1 cellular context compared by ENCODE assay signal in genomic region chr17:57860414-57860999, GRCh38.
TF ChIP-seq lines count a peak whose summit lies in the region.

No MANE protein-coding gene starts in this region.

TF ChIP-seq in HEK293, 187 proteins besides CTCF, POLR2A, EP300 and RAD21 (continued from another document):
- TF ChIP-seq, protein P1, sequence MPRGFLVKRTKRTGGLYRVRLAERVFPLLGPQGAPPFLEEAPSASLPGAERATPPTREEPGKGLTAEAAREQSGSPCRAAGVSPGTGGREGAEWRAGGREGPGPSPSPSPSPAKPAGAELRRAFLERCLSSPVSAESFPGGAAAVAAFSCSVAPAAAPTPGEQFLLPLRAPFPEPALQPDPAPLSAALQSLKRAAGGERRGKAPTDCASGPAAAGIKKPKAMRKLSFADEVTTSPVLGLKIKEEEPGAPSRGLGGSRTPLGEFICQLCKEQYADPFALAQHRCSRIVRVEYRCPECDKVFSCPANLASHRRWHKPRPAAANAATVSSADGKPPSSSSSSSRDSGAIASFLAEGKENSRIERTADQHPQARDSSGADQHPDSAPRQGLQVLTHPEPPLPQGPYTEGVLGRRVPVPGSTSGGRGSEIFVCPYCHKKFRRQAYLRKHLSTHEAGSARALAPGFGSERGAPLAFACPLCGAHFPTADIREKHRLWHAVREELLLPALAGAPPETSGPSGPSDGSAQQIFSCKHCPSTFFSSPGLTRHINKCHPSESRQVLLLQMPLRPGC (tag by site-specific recombination; IDR thresholded peaks at IDR 0.05): no peak
- no peak for TF ChIP-seq ZNF600 (tag by site-specific recombination; IDR thresholded peaks at IDR 0.05)
- TF ChIP-seq KLF8 (tag by site-specific recombination; IDR thresholded peaks at IDR 0.05): no peak
- peak; percentile 53; the same call in 1 of the 2 replicates for TF ChIP-seq ZNF362 (tag by site-specific recombination; IDR thresholded peaks at IDR 0.05)
- peak; percentile 99 for TF ChIP-seq GLIS1 (tag by site-specific recombination; IDR thresholded peaks at IDR 0.05)
- no peak for TF ChIP-seq SETDB1 (IDR thresholded peaks at IDR 0.05; ENCODE audit: insufficient read length, low read length)
- TF ChIP-seq ZSCAN5A (tag by site-specific recombination; IDR thresholded peaks at IDR 0.05): no peak
- no peak for TF ChIP-seq ZNF747 (tag by site-specific recombination; IDR thresholded peaks at IDR 0.05)
- no peak for TF ChIP-seq ZNF10 (tag by site-specific recombination; IDR thresholded peaks at IDR 0.05)
- TF ChIP-seq, protein P2, sequence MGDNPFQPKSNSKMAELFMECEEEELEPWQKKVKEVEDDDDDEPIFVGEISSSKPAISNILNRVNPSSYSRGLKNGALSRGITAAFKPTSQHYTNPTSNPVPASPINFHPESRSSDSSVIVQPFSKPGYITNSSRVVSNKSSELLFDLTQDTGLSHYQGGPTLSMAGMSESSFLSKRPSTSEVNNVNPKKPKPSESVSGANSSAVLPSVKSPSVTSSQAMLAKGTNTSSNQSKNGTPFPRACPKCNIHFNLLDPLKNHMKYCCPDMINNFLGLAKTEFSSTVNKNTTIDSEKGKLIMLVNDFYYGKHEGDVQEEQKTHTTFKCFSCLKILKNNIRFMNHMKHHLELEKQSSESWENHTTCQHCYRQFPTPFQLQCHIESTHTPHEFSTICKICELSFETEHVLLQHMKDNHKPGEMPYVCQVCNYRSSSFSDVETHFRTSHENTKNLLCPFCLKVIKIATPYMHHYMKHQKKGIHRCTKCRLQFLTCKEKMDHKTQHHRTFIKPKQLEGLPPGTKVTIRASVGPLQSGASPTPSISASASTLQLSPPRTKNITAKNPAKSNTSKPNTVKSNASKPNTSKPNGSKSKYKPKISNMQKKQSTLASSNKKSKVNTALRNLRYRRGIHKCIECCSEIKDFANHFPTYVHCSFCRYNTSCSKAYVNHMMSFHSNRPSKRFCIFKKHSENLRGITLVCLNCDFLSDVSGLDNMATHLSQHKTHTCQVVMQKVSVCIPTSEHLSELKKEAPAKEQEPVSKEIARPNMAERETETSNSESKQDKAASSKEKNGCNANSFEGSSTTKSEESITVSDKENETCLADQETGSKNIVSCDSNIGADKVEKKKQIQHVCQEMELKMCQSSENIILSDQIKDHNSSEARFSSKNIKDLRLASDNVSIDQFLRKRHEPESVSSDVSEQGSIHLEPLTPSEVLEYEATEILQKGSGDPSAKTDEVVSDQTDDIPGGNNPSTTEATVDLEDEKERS (tag by site-specific recombination; IDR thresholded peaks at IDR 0.05): no peak
- TF ChIP-seq ZNF169 (tag by site-specific recombination; IDR thresholded peaks at IDR 0.05): no peak
- 0 out of 2 replicates have a peak, but pooled peaks have one; percentile 69 for TF ChIP-seq ZNF121 (tag by site-specific recombination; IDR thresholded peaks at IDR 0.05)
- no peak for TF ChIP-seq SP2 (tag by site-specific recombination; IDR thresholded peaks at IDR 0.05)
- TF ChIP-seq HOXD13 (CRISPR knock-in tag; IDR thresholded peaks at IDR 0.05; ENCODE audit: borderline replicate concordance): no peak
- TF ChIP-seq ZNF707 (tag by site-specific recombination; IDR thresholded peaks at IDR 0.05): no peak
- no peak for TF ChIP-seq ZNF416 (tag by site-specific recombination; IDR thresholded peaks at IDR 0.05)
- TF ChIP-seq ZNF423 (tag by site-specific recombination; IDR thresholded peaks at IDR 0.05): peak; percentile 80; the same call in 1 of the 2 replicates
